Comparison of ENCODE assay signal across 1 cellular context in the genomic region with DNA sequence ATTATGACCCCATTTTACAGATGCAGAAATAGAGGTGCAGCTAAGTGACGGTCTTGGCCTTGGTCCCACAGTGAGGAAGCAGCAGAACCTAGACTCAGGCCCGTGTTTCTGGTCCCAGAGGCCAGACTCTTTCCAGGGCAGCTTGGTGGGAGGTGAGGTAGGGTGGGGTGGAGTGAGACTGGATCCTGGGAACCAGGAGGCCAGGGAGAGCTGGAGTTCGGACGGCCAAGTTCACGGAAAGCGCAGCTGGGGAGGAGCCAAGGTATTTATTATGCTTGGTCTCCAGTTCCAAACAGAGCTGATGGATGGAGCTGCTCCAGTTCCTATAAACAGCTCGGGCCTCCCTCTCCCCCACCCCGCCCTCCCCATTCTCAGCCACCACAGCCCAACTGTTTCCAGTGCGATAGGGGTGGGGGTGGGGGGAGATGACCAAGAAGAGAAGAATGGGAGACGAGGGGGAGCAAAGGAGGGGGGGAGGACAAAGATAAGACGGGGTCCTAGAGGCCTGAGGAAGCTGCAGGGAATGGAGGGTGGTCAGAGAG.
TF ChIP-seq lines count a peak whose summit lies in the region.

No MANE protein-coding gene starts in this region.

TF ChIP-seq in H1, 55 proteins besides CTCF, POLR2A, EP300 and RAD21 (continued from another document):
- TF ChIP-seq KDM5A (IDR thresholded peaks at IDR 0.05; ENCODE audit: low read length) (no peak), TEAD4 (IDR thresholded peaks at IDR 0.05; ENCODE audit: low read depth, low read length) (no peak), EGR1 (IDR thresholded peaks at IDR 0.05; ENCODE audit: borderline replicate concordance, low read depth, low read length) (no peak), GTF2F1 (IDR thresholded peaks at IDR 0.05; ENCODE audit: borderline replicate concordance, low read depth, low read length) (no peak), ATF3 (IDR thresholded peaks at IDR 0.05; ENCODE audit: insufficient read depth, low read depth, low read length) (no peak), CEBPB (IDR thresholded peaks at IDR 0.05; ENCODE audit: low read depth, low read length) (no peak), CHD7 (IDR thresholded peaks at IDR 0.05; ENCODE audit: insufficient replicate concordance, low read length) (no peak), TAF1 (IDR thresholded peaks at IDR 0.05; ENCODE audit: low read depth, low read length) (no peak), NANOG (IDR thresholded peaks at IDR 0.05; ENCODE audit: insufficient read depth, low read depth, low read length, poor library complexity, severe bottlenecking) (no peak), POLR2AphosphoS5 (IDR thresholded peaks at IDR 0.05; ENCODE audit: low read depth, low read length) (no peak), RFX5 (IDR thresholded peaks at IDR 0.05; ENCODE audit: borderline replicate concordance, low read depth, low read length) (no peak), CHD2 (IDR thresholded peaks at IDR 0.05; ENCODE audit: low read length) (no peak), ASH2L (IDR thresholded peaks at IDR 0.05; ENCODE audit: low read length) (no peak)
- TF ChIP-seq, protein P1, sequence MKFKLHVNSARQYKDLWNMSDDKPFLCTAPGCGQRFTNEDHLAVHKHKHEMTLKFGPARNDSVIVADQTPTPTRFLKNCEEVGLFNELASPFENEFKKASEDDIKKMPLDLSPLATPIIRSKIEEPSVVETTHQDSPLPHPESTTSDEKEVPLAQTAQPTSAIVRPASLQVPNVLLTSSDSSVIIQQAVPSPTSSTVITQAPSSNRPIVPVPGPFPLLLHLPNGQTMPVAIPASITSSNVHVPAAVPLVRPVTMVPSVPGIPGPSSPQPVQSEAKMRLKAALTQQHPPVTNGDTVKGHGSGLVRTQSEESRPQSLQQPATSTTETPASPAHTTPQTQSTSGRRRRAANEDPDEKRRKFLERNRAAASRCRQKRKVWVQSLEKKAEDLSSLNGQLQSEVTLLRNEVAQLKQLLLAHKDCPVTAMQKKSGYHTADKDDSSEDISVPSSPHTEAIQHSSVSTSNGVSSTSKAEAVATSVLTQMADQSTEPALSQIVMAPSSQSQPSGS (IDR thresholded peaks at IDR 0.05; ENCODE audit: low read length), result no peak
